Comparison of ENCODE assay signal across 10 cellular contexts in the genomic region with DNA sequence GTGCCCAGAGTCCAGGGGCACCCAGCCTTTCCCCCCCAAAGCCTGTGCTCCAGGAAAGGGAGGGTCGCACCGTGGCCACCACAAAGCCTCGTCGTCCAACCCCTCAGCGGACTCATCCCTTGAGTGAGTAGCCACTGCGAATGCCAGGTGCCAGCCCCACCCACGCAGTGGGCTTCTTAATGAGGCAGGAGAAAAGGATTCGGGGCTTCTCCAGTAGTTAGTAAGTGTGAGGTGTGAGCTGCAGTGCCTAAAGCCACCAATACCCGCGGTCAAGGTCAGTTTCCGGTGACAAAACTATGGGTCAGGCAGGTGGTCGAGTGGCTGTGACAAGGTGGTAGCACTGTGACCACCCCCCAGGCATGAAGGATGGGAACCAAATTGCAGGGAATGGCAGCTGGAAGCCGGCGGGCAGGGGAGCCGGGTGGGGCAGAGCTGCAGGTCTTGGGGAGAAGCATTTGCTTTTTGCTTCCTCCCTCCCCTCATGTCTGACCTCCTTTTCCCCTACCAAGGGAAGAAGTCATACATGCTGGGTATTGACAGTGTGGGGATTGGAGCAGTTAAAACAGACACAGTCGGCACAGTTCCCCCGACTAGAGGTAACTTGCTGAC. TPM values are rescaled to one million over a fixed set of nuclear protein-coding genes. Genes with fewer than 3 reads are reported as not detected.
DNase-seq lines count a peak whose midpoint lies in the region; ATAC-seq and TF ChIP-seq lines count a peak whose summit lies in the region.
"Had no signal": no experiment of that assay in that cellular context is flagged by ENCODE, and none has a peak within 500 bp of the region (broad histone marks: within the 10 kb centered on the region; RNA-seq: fewer than 3 reads in every experiment).

No MANE protein-coding gene starts in this region.

- no peak overlapping the region for H2BK120ac ChIP-seq in trophoblast cell (ENCODE audit: insufficient read depth, low read length, poor library complexity)

- H2AFZ ChIP-seq in Karpas-422 (ENCODE audit: low read length) (no peak overlapping the region), trophoblast cell (ENCODE audit: insufficient read depth, low read length, poor library complexity) (no peak overlapping the region), smooth muscle cell (ENCODE audit: low read depth) (no peak overlapping the region)

- DNase-seq in left ventricle myocardium inferior (no peak), Right ventricle myocardium superior (no peak), Karpas-422 (peak; percentile 46), fibroblast of pulmonary artery (ENCODE audit: low read depth) (no peak), vagina (ENCODE audit: extremely low spot score in 2 of 2) (no peak), trophoblast cell (no peak), smooth muscle cell (lab: John Stamatoyannopoulos, UW; ENCODE audit: unreplicated experiment) (no peak), NCI-H2227 treated with DMSO at 0.1 percent for 48 hours (lab: John Stamatoyannopoulos, UW) (no peak)
- DNase-seq: aorta had no signal

- no peak overlapping the region for H2AK5ac ChIP-seq in trophoblast cell (ENCODE audit: low read length)

- H3K27me3 ChIP-seq in left ventricle myocardium inferior (ENCODE audit: low read depth) = no peaks in the 10 kb centered on the region
- no peaks in the 10 kb centered on the region for H3K27me3 ChIP-seq in Karpas-422 (ENCODE audit: low read length)
- H3K27me3 ChIP-seq in vagina = no peaks in the 10 kb centered on the region
- H3K27me3 ChIP-seq in trophoblast cell (ENCODE audit: insufficient read depth, low read length) = no peaks in the 10 kb centered on the region
- H3K27me3 ChIP-seq in smooth muscle cell (ENCODE audit: low read depth) = no peaks in the 10 kb centered on the region

- WGBS in trophoblast cell (ENCODE audit: extremely low coverage, insufficient coverage, insufficient read length) = no CpG with 5 or more reads among the region's 17 CpGs
- 88% methylated on average over 17 of the region's 17 CpGs for WGBS in smooth muscle cell (ENCODE audit: low lambda C conversion rate)

- no peak for TF ChIP-seq POLR2A in vagina (IDR thresholded peaks at IDR 0.05)

- H4K91ac ChIP-seq in trophoblast cell (ENCODE audit: low read depth, low read length) = no peak overlapping the region

- no peaks in the 10 kb centered on the region for H3K79me1 ChIP-seq in trophoblast cell (ENCODE audit: low read length)

- intact Hi-C loops in left ventricle myocardium inferior (cut with micrococcal nuclease) (no loop called here), Right ventricle myocardium superior (cut with DNase I) (no loop called here), vagina (cut with DNase I) (no loop called here)

- no peak overlapping the region for H2BK12ac ChIP-seq in trophoblast cell (ENCODE audit: low read length)

- H3K9ac ChIP-seq in Karpas-422 (ENCODE audit: low read length) = no peak overlapping the region
- no peak overlapping the region for H3K9ac ChIP-seq in trophoblast cell (ENCODE audit: low read length)
- H3K9ac ChIP-seq in smooth muscle cell (ENCODE audit: low read depth) = no peak overlapping the region

- H3K18ac ChIP-seq in trophoblast cell (ENCODE audit: low read length) = no peak overlapping the region

- no peak for ATAC-seq in Right ventricle myocardium superior (ENCODE audit: poor library complexity)

- no peak overlapping the region for H2BK5ac ChIP-seq in trophoblast cell (ENCODE audit: low read depth, low read length, poor library complexity)

- H3K4me1 ChIP-seq in left ventricle myocardium inferior (peaks cover under 1% of the 10 kb centered on the region), Karpas-422 (ENCODE audit: low read length) (peaks cover 26% of the 10 kb centered on the region), vagina (peaks cover 14% of the 10 kb centered on the region), trophoblast cell (ENCODE audit: control insufficient read depth in 1 of 2, insufficient read depth in 2 of 2, low read length in 2 of 2) (no peaks in the 10 kb centered on the region), smooth muscle cell (ENCODE audit: low read depth) (peaks cover 3% of the 10 kb centered on the region)

- H4K8ac ChIP-seq in trophoblast cell (ENCODE audit: low read depth, low read length) = no peak overlapping the region

- H3F3A ChIP-seq in smooth muscle cell (ENCODE audit: low read depth) = peaks cover 28% of the 10 kb centered on the region

- H3K14ac ChIP-seq in trophoblast cell (ENCODE audit: low read length) = no peak overlapping the region

- no peak overlapping the region for H3K4ac ChIP-seq in trophoblast cell (ENCODE audit: low read depth, low read length)

- H3K27ac ChIP-seq in left ventricle myocardium inferior (replicated peaks) = no peak overlapping the region
- H3K27ac ChIP-seq in Karpas-422 (ENCODE audit: low read length) = no peak overlapping the region
- H3K27ac ChIP-seq in vagina = no peak overlapping the region
- H3K27ac ChIP-seq in trophoblast cell (ENCODE audit: low read depth, low read length) = no peak overlapping the region
- H3K27ac ChIP-seq in smooth muscle cell (ENCODE audit: low read depth) = no peak overlapping the region
- H3K27ac ChIP-seq: RWPE1 had no signal

- TF ChIP-seq CTCF in left ventricle myocardium inferior (IDR thresholded peaks at IDR 0.05; ENCODE audit: borderline replicate concordance) (no peak), fibroblast of pulmonary artery (IDR thresholded peaks at IDR 0.05; ENCODE audit: low read length, missing control alignments) (no peak), vagina (IDR thresholded peaks at IDR 0.05) (no peak), smooth muscle cell (IDR thresholded peaks at IDR 0.05; ENCODE audit: borderline replicate concordance, insufficient read depth, poor library complexity, severe bottlenecking) (no peak)

- H3K4me3 ChIP-seq in left ventricle myocardium inferior (peak overlapping the region; percentile 40), Karpas-422 (ENCODE audit: low read length) (no peak overlapping the region), fibroblast of pulmonary artery (replicated peaks; ENCODE audit: low read depth, low read length) (peak overlapping the region; percentile 47), vagina (peak overlapping the region; percentile 24 to 30), trophoblast cell (ENCODE audit: low read depth, low read length) (no peak overlapping the region), smooth muscle cell (no peak overlapping the region)

- H3K36me3 ChIP-seq in left ventricle myocardium inferior (peaks cover 20% of the 10 kb centered on the region), Karpas-422 (ENCODE audit: insufficient read depth, low read length) (peaks cover 23% of the 10 kb centered on the region), vagina (peaks cover 4 to 22% of the 10 kb centered on the region in 2 donors), trophoblast cell (ENCODE audit: control insufficient read depth in 1 of 2, insufficient read depth in 2 of 2, low read length in 2 of 2) (peaks cover 10 to 19% of the 10 kb centered on the region in 2 experiments), smooth muscle cell (ENCODE audit: low read depth) (peaks cover 23% of the 10 kb centered on the region)

- no peak overlapping the region for H4K12ac ChIP-seq in trophoblast cell (ENCODE audit: low read depth, low read length)

- H3K79me2 ChIP-seq in Karpas-422 (ENCODE audit: low read length) (no peaks in the 10 kb centered on the region), trophoblast cell (ENCODE audit: control insufficient read depth, insufficient read depth, low read length, poor library complexity) (no peaks in the 10 kb centered on the region), smooth muscle cell (ENCODE audit: low read depth) (peaks cover under 1% of the 10 kb centered on the region)

- H3K23ac ChIP-seq in trophoblast cell (ENCODE audit: low read length) = no peak overlapping the region

- H4K20me1 ChIP-seq in Karpas-422 (ENCODE audit: insufficient read depth, low read depth, low read length) = peaks cover 9% of the 10 kb centered on the region; the same call in 1 of the 2 replicates
- H4K20me1 ChIP-seq in smooth muscle cell (ENCODE audit: low read depth) = peaks cover 36% of the 10 kb centered on the region

- H3K4me2 ChIP-seq in Karpas-422 (ENCODE audit: low read depth, low read length, poor library complexity, severe bottlenecking) = peak overlapping the region; percentile 30
- H3K4me2 ChIP-seq in trophoblast cell (ENCODE audit: low read length) = no peak overlapping the region
- H3K4me2 ChIP-seq in smooth muscle cell = no peak overlapping the region

- H3K9me3 ChIP-seq in left ventricle myocardium inferior (replicated peaks) (no peaks in the 10 kb centered on the region), Karpas-422 (ENCODE audit: low read length) (no peaks in the 10 kb centered on the region), vagina (no peaks in the 10 kb centered on the region), trophoblast cell (ENCODE audit: insufficient read depth, low read depth, low read length) (no peaks in the 10 kb centered on the region), smooth muscle cell (replicated peaks; ENCODE audit: low read depth) (no peaks in the 10 kb centered on the region)

- no peaks in the 10 kb centered on the region for H3K9me2 ChIP-seq in Karpas-422 (replicated peaks; ENCODE audit: insufficient read depth, low read length)

RNA-seq across cellular contexts. Expression of a gene that starts 8.0 kb away (rescaled TPM):
- total RNA-seq in left ventricle myocardium inferior = 246 TPM
- 225 TPM for total RNA-seq in Right ventricle myocardium superior
- total RNA-seq in Karpas-422 (2014; rRNA removed; shearing (Covaris generic); ENCODE audit: low replicate concordance) = 897 and 1,159 TPM in 2 replicates
- 250 TPM for total RNA-seq in vagina
- polyA plus RNA-seq in trophoblast cell (2013) = 542 and 555 TPM in 2 replicates
- total RNA-seq in smooth muscle cell = 332 and 367 TPM in 2 replicates
- 595 and 627 TPM in 2 replicates for polyA plus RNA-seq in smooth muscle cell

RNA-seq across cellular contexts. Expression of a gene that starts 40.8 kb away (rescaled TPM):
- total RNA-seq in left ventricle myocardium inferior (11.1 TPM), Right ventricle myocardium superior (11.4 TPM), vagina (16.5 TPM), smooth muscle cell (31.4 and 32.8 TPM in 2 replicates)
- total RNA-seq in Karpas-422 (2014; rRNA removed; shearing (Covaris generic); ENCODE audit: low replicate concordance) = 19.2 and 19.3 TPM in 2 replicates
- polyA plus RNA-seq in trophoblast cell (2013) = 14.4 and 15.3 TPM in 2 replicates
- polyA plus RNA-seq in smooth muscle cell = 21.7 and 25.3 TPM in 2 replicates

Comparison
In these comparisons a context has a peak if more than half of its experiments do, and no peak if none do; other contexts are left out.
1. H3K4me3 ChIP-seq: peak in left ventricle myocardium inferior (single experiment), fibroblast of pulmonary artery (single experiment) and vagina (2 of 2); none in Karpas-422 (single experiment), trophoblast cell (single experiment) and smooth muscle cell (single experiment).